ENCODE assay signal across 16 cellular contexts in the genomic region with DNA sequence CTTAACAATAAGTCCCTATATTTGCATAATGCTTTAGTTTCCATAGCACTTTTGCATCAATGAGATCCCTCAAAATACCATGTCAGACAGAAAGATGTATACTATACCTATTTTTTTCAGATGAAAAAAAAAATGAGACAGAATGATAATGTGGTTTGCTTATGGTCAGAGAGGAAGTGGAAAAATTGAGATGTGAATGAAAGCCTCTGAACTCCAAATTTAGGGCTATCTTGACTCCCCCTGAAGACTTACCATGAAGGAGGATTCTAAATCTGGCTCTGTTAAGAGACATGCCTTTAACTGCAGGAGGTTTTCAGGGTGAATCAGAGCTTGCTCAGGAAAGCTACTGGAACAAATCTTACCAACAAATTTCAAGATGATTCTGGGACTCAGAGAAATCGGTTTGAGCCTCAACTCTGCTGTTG.
A peak's percentile ranks its signal among the peaks of the same experiment; 100 is the strongest.
DNase-seq lines count a peak whose midpoint lies in the region; ATAC-seq and TF ChIP-seq lines count a peak whose summit lies in the region.
"Had no signal": no experiment of that assay in that cellular context is flagged by ENCODE, and none has a peak within 500 bp of the region (broad histone marks: within the 10 kb centered on the region; RNA-seq: fewer than 3 reads in every experiment).

No MANE protein-coding gene starts in this region.

- ATAC-seq in GM19395 (IDR thresholded peaks at IDR 0.05; ENCODE audit: unreplicated experiment) = peak; percentile 56
- ATAC-seq: lower lobe of right lung; Panc1; stimulated activated memory B cell treated with anti-CD40 and anti-IgM and Interleukin-4, amounts not matched to agents 10 μg/mL and 1 μg/mL and 100 μg/mL, for 72 hours had no signal

- H4K20me1 ChIP-seq in BLaER1 treated with 17β-estradiol and CSF1 and Interleukin-3, amounts not matched to agents 10 nM and 100 nM = no peaks in the 10 kb centered on the region
- no peaks in the 10 kb centered on the region for H4K20me1 ChIP-seq in osteoblast (ENCODE audit: insufficient read depth, low read length)

- DNase-seq in adipocyte (ENCODE audit: low read depth) (peak; percentile 63), osteoblast (ENCODE audit: insufficient read length, low spot score, missing footprints) (peak; percentile 73), dorsolateral prefrontal cortex (no peak)
- no peak for DNase-seq in activated CD4-positive, CD25-positive, alpha-beta regulatory T cell (lab: John Stamatoyannopoulos, UW)
- DNase-seq in activated effector memory CD4-positive, alpha-beta T cell treated with anti-CD3 and anti-CD28 coated beads, Interleukin-2, amount 50 U/mL, for 16 hours = no peak
- no peak for DNase-seq in stimulated activated CD4-positive, alpha-beta T cell treated with anti-CD3 and anti-CD28 coated beads, Interleukin-4, amount 100 ng/mL, for 1 hour
- DNase-seq: activated CD4-positive, alpha-beta T cell treated with anti-CD3 and anti-CD28 coated beads, Interleukin-2, amount 50 U/mL, for 48 hours; central memory CD4-positive, alpha-beta T cell; lower lobe of right lung; NCI-H1436; pancreas had no signal

- intact Hi-C loops in dorsolateral prefrontal cortex (cut with DNase I) = no loop called here

- no peak for TF ChIP-seq CTCF in osteoblast (IDR thresholded peaks at IDR 0.05; ENCODE audit: extremely low read depth, low read depth, low read length)
- no peak for TF ChIP-seq CTCF in dorsolateral prefrontal cortex (IDR thresholded peaks at IDR 0.05 in 54 of 56, conservative IDR thresholded peaks at IDR 0.05 in 2 of 56; ENCODE audit: low read depth in 1 of 56, partially characterized antibody in 56 of 56)

- H3K4me2 ChIP-seq in BLaER1 treated with 17β-estradiol and CSF1 and Interleukin-3, amounts not matched to agents 10 nM and 100 nM = peak overlapping the region in 8 of 11 experiments; percentile 5 to 60 (median 45); a peak in 14 of 22 replicates
- no peak overlapping the region for H3K4me2 ChIP-seq in osteoblast (ENCODE audit: insufficient read depth, low read length)

- H3K4me1 ChIP-seq in BLaER1 treated with 17β-estradiol and CSF1 and Interleukin-3, amounts not matched to agents 10 nM and 100 nM = peaks cover 0 to 33% (median 18%) of the 10 kb centered on the region in 10 experiments; a peak in 15 of 20 replicates
- H3K4me1 ChIP-seq in adipocyte (ENCODE audit: control insufficient read depth, insufficient read depth, low read length) = peaks cover 10% of the 10 kb centered on the region
- H3K4me1 ChIP-seq in osteoblast (ENCODE audit: insufficient read depth, low read length) = peaks cover 21% of the 10 kb centered on the region
- H3K4me1 ChIP-seq: lower lobe of right lung had no signal

- H3K27ac ChIP-seq in BLaER1 treated with 17β-estradiol and CSF1 and Interleukin-3, amounts not matched to agents 10 nM and 100 nM = no peak overlapping the region
- H3K27ac ChIP-seq in osteoblast (ENCODE audit: low read depth, low read length) (no peak overlapping the region), dorsolateral prefrontal cortex (no peak overlapping the region)
- H3K27ac ChIP-seq: C4-2B, lower lobe of right lung, pancreas had no signal

- H3K9ac ChIP-seq in BLaER1 treated with 17β-estradiol and CSF1 and Interleukin-3, amounts not matched to agents 10 nM and 100 nM = no peak overlapping the region
- H3K9ac ChIP-seq in adipocyte (ENCODE audit: low read length) = no peak overlapping the region

- no peak overlapping the region for H2AFZ ChIP-seq in osteoblast (ENCODE audit: low read length)

- H3K36me3 ChIP-seq in BLaER1 treated with 17β-estradiol and CSF1 and Interleukin-3, amounts not matched to agents 10 nM and 100 nM = peaks cover 0 to 15% (median 11%) of the 10 kb centered on the region in 11 experiments; a peak in 14 of 22 replicates
- H3K36me3 ChIP-seq in adipocyte (ENCODE audit: control insufficient read depth, insufficient read depth, low read length, severe bottlenecking) (no peaks in the 10 kb centered on the region), osteoblast (ENCODE audit: insufficient read depth, low read length) (no peaks in the 10 kb centered on the region)
- H3K36me3 ChIP-seq: lower lobe of right lung, pancreas had no signal

- no peaks in the 10 kb centered on the region for H3K79me2 ChIP-seq in osteoblast (ENCODE audit: insufficient read depth, low read length)

- no peak overlapping the region for H3K4me3 ChIP-seq in BLaER1 treated with 17β-estradiol and CSF1 and Interleukin-3, amounts not matched to agents 10 nM and 100 nM
- H3K4me3 ChIP-seq in adipocyte (ENCODE audit: low read length) (no peak overlapping the region), osteoblast (ENCODE audit: insufficient read depth, low read length) (no peak overlapping the region), dorsolateral prefrontal cortex (no peak overlapping the region)
- H3K4me3 ChIP-seq: lower lobe of right lung, pancreas had no signal

- no peaks in the 10 kb centered on the region for H3K27me3 ChIP-seq in BLaER1 treated with 17β-estradiol and CSF1 and Interleukin-3, amounts not matched to agents 10 nM and 100 nM
- H3K27me3 ChIP-seq in adipocyte (replicated peaks; ENCODE audit: control insufficient read depth, insufficient read depth, low read length) (no peaks in the 10 kb centered on the region), osteoblast (ENCODE audit: insufficient read depth, low read length) (no peaks in the 10 kb centered on the region), dorsolateral prefrontal cortex (no peaks in the 10 kb centered on the region)
- H3K27me3 ChIP-seq: pancreas had no signal

- H3K9me3 ChIP-seq in BLaER1 treated with 17β-estradiol and CSF1 and Interleukin-3, amounts not matched to agents 10 nM and 100 nM (replicated peaks in 1 of 11) = peaks cover 0 to 12% (median 0%) of the 10 kb centered on the region in 11 experiments; a peak in 5 of 22 replicates
- H3K9me3 ChIP-seq in adipocyte (ENCODE audit: control insufficient read depth, low read length) (no peaks in the 10 kb centered on the region), osteoblast (ENCODE audit: low read depth, low read length) (no peaks in the 10 kb centered on the region)
- H3K9me3 ChIP-seq: lower lobe of right lung, pancreas had no signal

Comparison
In these comparisons a context has a peak if more than half of its experiments do, and no peak if none do; other contexts are left out.
1. DNase-seq: peak in adipocyte (single experiment) and osteoblast (single experiment); none in activated CD4-positive, CD25-positive, alpha-beta regulatory T cell (0 of 4), activated effector memory CD4-positive, alpha-beta T cell treated with anti-CD3 and anti-CD28 coated beads, Interleukin-2, amount 50 U/mL, for 16 hours (single experiment), stimulated activated CD4-positive, alpha-beta T cell treated with anti-CD3 and anti-CD28 coated beads, Interleukin-4, amount 100 ng/mL, for 1 hour (single experiment) and dorsolateral prefrontal cortex (0 of 10).